11 cellular contexts compared by ENCODE assay signal in the genomic region with DNA sequence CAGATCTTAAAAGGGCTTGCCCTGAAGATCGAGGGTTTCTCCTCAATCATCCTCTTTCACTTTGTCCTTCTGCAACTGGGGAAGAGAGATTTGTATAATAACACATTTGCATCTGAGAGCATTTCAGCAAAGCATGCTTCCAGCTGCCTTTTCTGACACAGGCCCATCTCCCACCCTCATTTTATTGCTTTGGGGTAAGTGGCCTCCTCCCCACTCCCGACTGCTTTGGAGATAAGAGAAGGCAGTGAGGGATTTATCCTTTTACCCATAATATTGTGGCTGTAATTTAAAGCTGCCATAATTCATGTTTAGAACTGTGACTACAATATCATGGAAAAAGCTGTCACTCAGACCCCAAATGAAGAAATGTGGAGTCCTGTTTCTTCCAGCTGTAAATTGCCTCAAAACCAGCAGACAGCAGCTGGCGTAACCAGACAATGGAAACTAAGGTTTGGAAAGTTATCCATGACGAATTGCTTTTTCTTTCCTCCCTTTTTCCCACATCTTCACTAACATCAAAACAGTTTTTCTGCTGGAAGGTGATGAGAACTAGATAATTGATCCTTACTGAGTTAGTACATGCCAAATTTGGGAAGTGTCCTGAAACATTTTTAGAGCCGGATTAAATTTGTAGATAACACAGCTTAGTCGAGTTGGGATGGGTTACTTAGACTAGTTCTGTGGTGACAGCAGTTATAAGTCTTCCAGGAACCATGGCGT.
DNase-seq lines count a peak whose midpoint lies in the region; ATAC-seq and TF ChIP-seq lines count a peak whose summit lies in the region.
"Had no signal": no experiment of that assay in that cellular context is flagged by ENCODE, and none has a peak within 500 bp of the region (broad histone marks: within the 10 kb centered on the region; RNA-seq: fewer than 3 reads in every experiment).

No MANE protein-coding gene starts in this region.

- no peaks in the 10 kb centered on the region for H3K36me3 ChIP-seq in adipocyte (ENCODE audit: control insufficient read depth, insufficient read depth, low read length, severe bottlenecking)
- H3K36me3 ChIP-seq in WERI-Rb-1, result no peaks in the 10 kb centered on the region
- H3K36me3 ChIP-seq: tibial artery had no signal

- H3K27ac ChIP-seq in WERI-Rb-1, result no peak overlapping the region
- H3K27ac ChIP-seq: tibial artery had no signal

- CTCF ChIA-PET in AG04449 (lab: Yijun Ruan, JAX), result interaction anchor here (0.9 to 1.7 kb wide), 2 partner anchors 14 to 21 kb away, joined by 3 to 4 read pairs; no protein-coding TSS in a partner anchor

- peak; percentile 45 for ATAC-seq in GM19372 (IDR thresholded peaks at IDR 0.05; ENCODE audit: low read depth, unreplicated experiment)
- ATAC-seq in HG02798 (IDR thresholded peaks at IDR 0.05; ENCODE audit: poor library complexity, unreplicated experiment), result peak; percentile 79
- ATAC-seq in GM18873 (IDR thresholded peaks at IDR 0.05; ENCODE audit: low FRiP score, unreplicated experiment), result no peak
- ATAC-seq: activated CD8-positive, alpha-beta T cell treated with anti-CD3 and anti-CD28 coated beads, Interleukin-2, amount 10 ng/mL, durations not matched to agents 7 days and 5 days had no signal

- H3K4me3 ChIP-seq in AG04449 (ENCODE audit: low read depth, low read length), result peak overlapping the region; percentile 2
- H3K4me3 ChIP-seq in adipocyte (ENCODE audit: low read length), result peak overlapping the region; percentile 7
- no peak overlapping the region for H3K4me3 ChIP-seq in WERI-Rb-1 (ENCODE audit: low read depth, low read length)
- H3K4me3 ChIP-seq: tibial artery had no signal

- peaks cover 19% of the 10 kb centered on the region for H3K4me1 ChIP-seq in adipocyte (ENCODE audit: control insufficient read depth, insufficient read depth, low read length)

- H3K9ac ChIP-seq in adipocyte (ENCODE audit: low read length), result no peak overlapping the region

- TF ChIP-seq CTCF in AG04449 (IDR thresholded peaks at IDR 0.05; ENCODE audit: insufficient read depth, low read length, missing control alignments), result no peak
- no peak for TF ChIP-seq CTCF in WERI-Rb-1 (IDR thresholded peaks at IDR 0.05; ENCODE audit: low read depth, low read length)

- peaks cover 12% of the 10 kb centered on the region for H3K9me3 ChIP-seq in adipocyte (ENCODE audit: control insufficient read depth, low read length)
- H3K9me3 ChIP-seq in WERI-Rb-1 (ENCODE audit: severe bottlenecking), result peaks cover 5% of the 10 kb centered on the region

- DNase-seq in AG04449 (ENCODE audit: low read depth, low spot score) (no peak), adipocyte (ENCODE audit: low read depth) (no peak), T-helper 9 cell (no peak), WERI-Rb-1 (no peak), HCEC 1CT (no peak)
- DNase-seq: activated CD8-positive, alpha-beta T cell treated with anti-CD3 and anti-CD28 coated beads, Interleukin-2, amount 10 ng/mL, durations not matched to agents 7 days and 5 days; SW 1271; tibial artery had no signal

- no peaks in the 10 kb centered on the region for H3K27me3 ChIP-seq in adipocyte (replicated peaks; ENCODE audit: control insufficient read depth, insufficient read depth, low read length)
- H3K27me3 ChIP-seq in WERI-Rb-1 (ENCODE audit: insufficient read depth, low read depth, severe bottlenecking), result no peaks in the 10 kb centered on the region
- H3K27me3 ChIP-seq: tibial artery had no signal

- POLR2A ChIA-PET in AG04449 (lab: Yijun Ruan, JAX), result interaction anchor here (0.6 kb wide), 1 partner anchor 104 kb away, joined by 4 read pairs; the partner anchor contains the start of gene PFN2
